In the genomic region with DNA sequence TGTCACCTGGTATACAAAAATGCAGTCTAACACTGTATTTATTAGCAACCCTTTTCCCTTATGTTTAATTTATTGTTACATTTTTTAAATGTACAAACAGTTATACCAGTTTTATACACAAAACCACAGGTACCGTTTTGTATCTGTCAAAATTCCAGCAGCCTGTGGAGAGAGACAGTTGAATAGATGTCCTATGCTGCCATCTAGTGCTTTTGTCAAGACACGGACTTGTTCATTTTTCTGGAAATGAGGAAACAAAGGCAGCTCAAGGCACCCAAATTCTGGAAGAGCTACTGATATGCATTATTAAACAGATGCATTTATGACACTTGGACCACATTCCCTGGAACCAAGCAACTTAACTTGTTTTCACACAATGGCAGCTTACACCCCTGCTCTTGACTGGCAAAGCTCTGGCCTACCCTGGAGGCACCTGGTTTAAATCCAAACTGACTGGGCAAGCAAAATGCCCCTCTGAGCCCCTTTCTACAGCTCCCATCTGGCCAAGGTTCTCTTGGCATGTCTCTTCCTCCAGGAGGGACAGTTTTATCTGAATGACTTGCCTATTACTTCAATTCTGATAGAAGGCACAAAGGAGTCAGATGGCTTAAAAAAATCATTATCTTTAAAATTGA, we compare ENCODE assay signal across 9 cellular contexts.
A peak's percentile ranks its signal among the peaks of the same experiment; 100 is the strongest.
DNase-seq lines count a peak whose midpoint lies in the region; ATAC-seq, FAIRE-seq and TF ChIP-seq lines count a peak whose summit lies in the region.
"Had no signal": no experiment of that assay in that cellular context is flagged by ENCODE, and none has a peak within 500 bp of the region (broad histone marks: within the 10 kb centered on the region; RNA-seq: fewer than 3 reads in every experiment).

No MANE protein-coding gene starts in this region.

- in situ Hi-C loops in transverse colon (cut with MboI; ENCODE audit: low pct_ligation_motif_present in 1 of 4, low pct_unique_long_range_greater_than_20kb in 1 of 4, low sequenced_read_pairs in 3 of 4), result loop anchor here in 2 of 4 donors (10.0 to 25.0 kb wide), 3 partner anchors 652 to 1452 kb away; a partner anchor contains a TSS

- peak; percentile 55 for ATAC-seq in HG02610 (IDR thresholded peaks at IDR 0.05; ENCODE audit: unreplicated experiment)
- ATAC-seq in body of pancreas, result peak; percentile 79

- no peaks in the 10 kb centered on the region for H3K4me1 ChIP-seq in body of pancreas
- H3K4me1 ChIP-seq in transverse colon, result no peaks in the 10 kb centered on the region

- TF ChIP-seq CTCF in body of pancreas (IDR thresholded peaks at IDR 0.05) (peak; percentile 40 to 77 (median 68)), transverse colon (IDR thresholded peaks at IDR 0.05) (peak; percentile 37 to 47 (median 42))

- intact Hi-C loops in body of pancreas (cut with DNase I), result loop anchor here (10.0 kb wide), 1 partner anchor 660 kb away; no protein-coding TSS in a partner anchor
- intact Hi-C loops in transverse colon (cut with DNase I; ENCODE audit: low total_unique reads), result no loop called here

- peak; percentile 75 for FAIRE-seq in islet of Langerhans (lab: Jason Lieb, UNC)

- DNase-seq in DMS53 (lab: John Stamatoyannopoulos, UW) (peak; percentile 67), NCI-H226 (peak; percentile 12), body of pancreas (peak; percentile 15 to 45 (median 28)), transverse colon (no peak), GOT3 (lab: John Stamatoyannopoulos, UW) (no peak)
- DNase-seq in stimulated activated CD4-positive, alpha-beta T cell treated with anti-CD3 and anti-CD28 coated beads, Interleukin-2, amount 100 ng/mL, for 48 hours, result no peak
- DNase-seq: right cardiac atrium had no signal

- 0% methylated on average over 2 of the region's 2 CpGs for WGBS in body of pancreas, 2 donors
- 0 to 2% methylated on average over 2 of the region's 2 CpGs for WGBS in transverse colon (ENCODE audit: low coverage in 1 of 2), 2 donors

- no peak for TF ChIP-seq POLR2A in body of pancreas (IDR thresholded peaks at IDR 0.05)
- no peak for TF ChIP-seq POLR2A in transverse colon (IDR thresholded peaks at IDR 0.05)

- H3K27me3 ChIP-seq in body of pancreas (no peaks in the 10 kb centered on the region), transverse colon (no peaks in the 10 kb centered on the region)

- H3K36me3 ChIP-seq in body of pancreas (replicated peaks in 1 of 2; ENCODE audit: insufficient read depth in 1 of 2, low read depth in 2 of 2) (no peaks in the 10 kb centered on the region), transverse colon (no peaks in the 10 kb centered on the region)

- H3K27ac ChIP-seq in body of pancreas, result no peak overlapping the region
- H3K27ac ChIP-seq in transverse colon, result no peak overlapping the region

- no peak for TF ChIP-seq EP300 in transverse colon (IDR thresholded peaks at IDR 0.05; ENCODE audit: low read depth)

- no peaks in the 10 kb centered on the region for H3K9me3 ChIP-seq in body of pancreas
- no peaks in the 10 kb centered on the region for H3K9me3 ChIP-seq in transverse colon

- no peak overlapping the region for H3K4me3 ChIP-seq in body of pancreas
- H3K4me3 ChIP-seq in transverse colon, result no peak overlapping the region

Comparison
In these comparisons a context has a peak if more than half of its experiments do, and no peak if none do; other contexts are left out.
1. DNase-seq: peak in DMS53 (single experiment), NCI-H226 (single experiment) and body of pancreas (4 of 4); none in transverse colon (single experiment), GOT3 (single experiment) and stimulated activated CD4-positive, alpha-beta T cell treated with anti-CD3 and anti-CD28 coated beads, Interleukin-2, amount 100 ng/mL, for 48 hours (0 of 2).